ENCODE assay signal across 9 cellular contexts in the genomic region with DNA sequence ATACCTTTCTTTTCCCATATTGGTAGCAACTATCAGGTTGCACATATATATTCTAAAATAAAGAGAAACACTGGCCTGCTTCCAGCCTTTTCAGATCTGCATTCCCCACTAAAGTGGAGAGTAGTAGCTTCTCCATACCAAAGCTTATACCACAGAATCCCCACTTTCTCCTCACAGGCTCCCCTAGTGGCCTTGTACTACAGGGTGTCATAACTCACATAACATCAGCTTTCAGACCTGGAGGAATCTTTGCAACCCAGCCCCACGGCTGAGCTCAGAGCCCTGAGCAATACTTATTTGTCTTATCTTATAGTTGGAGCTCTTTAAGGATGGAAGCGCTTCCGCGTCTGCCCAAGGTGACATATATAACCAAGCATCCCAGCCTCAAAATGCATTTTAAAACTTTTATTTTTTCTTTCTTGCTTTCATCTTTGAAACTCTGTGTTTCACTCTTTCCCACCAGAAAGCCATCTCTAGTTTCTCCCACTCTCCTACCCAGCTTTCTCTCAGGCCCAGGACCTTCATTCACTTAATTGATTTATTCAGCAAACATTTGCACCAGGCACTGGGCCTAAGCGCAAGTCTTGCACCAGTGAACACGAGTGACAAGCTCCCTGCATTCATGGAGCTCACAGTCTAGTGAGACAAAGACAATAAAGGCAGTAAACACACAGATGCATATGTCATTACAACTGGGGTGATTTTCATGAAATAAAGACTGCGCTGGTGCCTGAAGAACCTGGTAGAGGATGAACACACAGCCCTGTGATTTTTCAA.
DNase-seq lines count a peak whose midpoint lies in the region; ATAC-seq and TF ChIP-seq lines count a peak whose summit lies in the region.
"Had no signal": no experiment of that assay in that cellular context is flagged by ENCODE, and none has a peak within 500 bp of the region (broad histone marks: within the 10 kb centered on the region; RNA-seq: fewer than 3 reads in every experiment).

No MANE protein-coding gene starts in this region.

- H3K4me3 ChIP-seq in AG10803 (ENCODE audit: low read length): no peak overlapping the region
- H3K4me3 ChIP-seq in HCT116 (replicated peaks in 1 of 2; ENCODE audit: low read depth in 1 of 2, low read length in 2 of 2): no peak overlapping the region
- H3K4me3 ChIP-seq in aorta (ENCODE audit: low read length in 2 of 2): no peak overlapping the region

- H3K4me2 ChIP-seq in HCT116 (ENCODE audit: low read length): no peak overlapping the region

- H2AFZ ChIP-seq in HCT116 (ENCODE audit: low read depth, low read length, poor library complexity, severe bottlenecking): peak overlapping the region; percentile 11

- H3K4me1 ChIP-seq in HCT116 (ENCODE audit: control insufficient read depth in 1 of 2, insufficient read depth in 2 of 2, low read length in 2 of 2) (no peaks in the 10 kb centered on the region), aorta (ENCODE audit: control insufficient read depth in 1 of 2, insufficient read depth in 2 of 2, low read length in 2 of 2) (no peaks in the 10 kb centered on the region)

- ATAC-seq in HCT116 (peak; percentile 99), HG02763 (IDR thresholded peaks at IDR 0.05; ENCODE audit: unreplicated experiment) (no peak), HG03457 (IDR thresholded peaks at IDR 0.05; ENCODE audit: unreplicated experiment) (no peak), aorta (ENCODE audit: low FRiP score) (no peak)

- no peaks in the 10 kb centered on the region for H3K27me3 ChIP-seq in HCT116 (ENCODE audit: insufficient read depth, low read length)
- peaks cover 0 to 4% of the 10 kb centered on the region in 2 donors for H3K27me3 ChIP-seq in aorta (ENCODE audit: control insufficient read depth in 1 of 2, insufficient read depth in 2 of 2, low read length in 1 of 2)

- H3K9me3 ChIP-seq in HCT116 (ENCODE audit: control insufficient read depth in 1 of 2, insufficient read depth in 1 of 2, low read depth in 1 of 2, low read length in 2 of 2) (no peaks in the 10 kb centered on the region), aorta (ENCODE audit: control insufficient read depth, low read length) (no peaks in the 10 kb centered on the region)

- no peaks in the 10 kb centered on the region for H3K79me2 ChIP-seq in HCT116 (ENCODE audit: insufficient read depth, low read length)

- no peaks in the 10 kb centered on the region; the same call in 1 of the 2 replicates for H3K9me2 ChIP-seq in HCT116 (ENCODE audit: insufficient read depth)

- WGBS in aorta, 2 donors: 79 to 80% methylated on average over 7 of the region's 7 CpGs

- TF ChIP-seq RAD21 in HCT116 (IDR thresholded peaks at IDR 0.05; ENCODE audit: low read depth): peak; percentile 17; the same call in 1 of the 2 replicates

- CTCF ChIA-PET in HCT116 (lab: Charles Lee) (interaction anchor here (0.6 to 3.3 kb wide), 9 partner anchors 8 to 1512 kb away, joined by 3 to 18 read pairs (median 4); no protein-coding TSS in a partner anchor), GM10248 (lab: Yijun Ruan, JAX) (no interaction called here)

- H3K36me3 ChIP-seq in HCT116 (ENCODE audit: control insufficient read depth in 1 of 2, insufficient read depth in 2 of 2, low read length in 2 of 2) (no peaks in the 10 kb centered on the region), aorta (ENCODE audit: control insufficient read depth in 1 of 2, insufficient read depth in 2 of 2, low read length in 1 of 2) (no peaks in the 10 kb centered on the region)

- no peak overlapping the region for H3K9ac ChIP-seq in HCT116 (ENCODE audit: low read length)

- no peak for TF ChIP-seq POLR2A in HCT116 (IDR thresholded peaks at IDR 0.05; ENCODE audit: borderline replicate concordance, extremely low read depth, insufficient read depth, insufficient read length)

- H4K20me1 ChIP-seq in HCT116 (ENCODE audit: insufficient read depth): no peaks in the 10 kb centered on the region

- no TSS peak for BruUV-seq in HCT116 (replicated peaks; lab: Mats Ljungman, UMichigan)

- POLR2A ChIA-PET in HCT116 (lab: Charles Lee): no interaction called here
- POLR2A ChIA-PET in GM10248 (lab: Yijun Ruan, JAX): no interaction called here

- peak; percentile 53 for TF ChIP-seq CTCF in AG10803 (conservative IDR thresholded peaks at IDR 0.05; ENCODE audit: low read length)
- peak in 2 of 3 experiments; percentile 63 to 80; a peak in 4 of 6 replicates for TF ChIP-seq CTCF in HCT116 (IDR thresholded peaks at IDR 0.05 in 2 of 3, conservative IDR thresholded peaks at IDR 0.05 in 1 of 3; ENCODE audit: borderline replicate concordance in 1 of 3, insufficient read depth in 1 of 3, low read depth in 2 of 3, low read length in 2 of 3)
- TF ChIP-seq CTCF in GM10248 (IDR thresholded peaks at IDR 0.05; ENCODE audit: control extremely low read depth, extremely low read depth, low read depth, missing control alignments): no peak

- RAD21 ChIA-PET in HCT116 (lab: Charles Lee; ENCODE audit: low non-redundant PET in 1 of 2, low total read pairs in 2 of 2, uncharacterized antibody in 2 of 2, unreplicated experiment in 2 of 2): interaction anchor here in 1 of 2 experiments (0.5 kb wide), 1 partner anchor 18 kb away, joined by 3 read pairs; no protein-coding TSS in a partner anchor

- DNase-seq in AG10803 (ENCODE audit: low read depth) (peak; percentile 13), HCT116 (ENCODE audit: low read depth, low spot score) (peak; percentile 43), SHP77 treated with DMSO at 0.1 percent for 48 hours (lab: John Stamatoyannopoulos, UW) (peak; percentile 60), hepatic stellate cell (ENCODE audit: low spot score) (peak; percentile 10), GM10248 (ENCODE audit: extremely low spot score) (no peak), aorta (no peak)
- DNase-seq: activated CD4-positive, alpha-beta T cell treated with anti-CD3 and anti-CD28 coated beads for 48 hours had no signal

- H3K27ac ChIP-seq in HCT116 (ENCODE audit: low read depth, low read length) (no peak overlapping the region), aorta (ENCODE audit: low read depth in 1 of 2, low read length in 2 of 2) (no peak overlapping the region)

- intact Hi-C loops in HCT116 (cut with micrococcal nuclease): no loop called here
- intact Hi-C loops in aorta (cut with DNase I): no loop called here

TF ChIP-seq in HCT116, 20 proteins besides CTCF, POLR2A, EP300 and RAD21:
- TF ChIP-seq SP1 (IDR thresholded peaks at IDR 0.05; ENCODE audit: low read depth) (no peak), ZFX (IDR thresholded peaks at IDR 0.05) (no peak), JUND (IDR thresholded peaks at IDR 0.05) (no peak), CEBPB (IDR thresholded peaks at IDR 0.05; ENCODE audit: low read depth) (no peak), ZNF274 (IDR thresholded peaks at IDR 0.05; ENCODE audit: low read depth, low read length) (no peak), TCF7L2 (IDR thresholded peaks at IDR 0.05; ENCODE audit: borderline replicate concordance, extremely low read depth, insufficient read depth, insufficient read length) (no peak)

Comparison
In these comparisons a context has a peak if more than half of its experiments do, and no peak if none do; other contexts are left out.
1. DNase-seq: peak in AG10803 (single experiment), HCT116 (single experiment), SHP77 treated with DMSO at 0.1 percent for 48 hours (single experiment) and hepatic stellate cell (single experiment); none in GM10248 (single experiment) and aorta (0 of 2).